In the genomic region with DNA sequence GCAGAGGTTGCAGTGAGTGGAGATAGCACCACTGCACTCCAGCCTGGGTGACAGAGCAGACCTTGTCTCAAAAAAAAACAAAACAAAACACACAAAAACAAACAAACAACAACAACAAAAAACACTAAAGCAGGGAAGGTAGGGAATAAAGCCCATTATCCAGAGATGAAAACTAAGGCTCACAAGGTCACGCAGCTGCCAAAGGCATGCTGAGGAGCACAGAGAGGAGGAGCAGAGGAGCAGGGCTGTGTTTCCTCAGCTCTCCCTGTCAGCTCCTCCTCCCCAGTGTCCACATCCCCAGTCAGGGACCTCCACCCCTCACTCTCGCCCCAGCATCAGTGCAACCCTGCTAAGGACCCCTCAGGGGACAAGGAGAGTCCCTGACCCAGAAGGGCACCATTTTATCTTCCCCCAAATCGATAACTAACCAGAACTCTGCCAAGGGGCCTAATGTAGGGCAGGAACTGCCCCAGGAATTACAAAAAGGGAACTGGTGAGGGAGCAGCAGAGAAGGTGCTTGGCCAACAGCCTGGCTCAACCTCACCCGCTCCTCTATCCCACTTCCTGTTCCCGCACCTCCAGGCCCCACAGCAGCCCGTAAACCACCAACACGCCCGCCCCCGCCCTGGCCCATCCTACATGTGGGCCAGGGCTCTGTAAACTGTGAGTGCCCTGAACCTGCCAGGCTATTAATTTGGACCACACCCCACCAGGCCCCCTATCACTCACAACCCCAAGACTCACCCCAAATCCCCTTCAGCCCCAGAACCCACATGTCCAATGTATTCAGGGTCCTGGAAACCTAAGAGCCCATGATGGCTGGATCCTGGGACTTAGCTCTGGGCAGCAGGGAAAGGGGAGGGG, we compare ENCODE assay signal across 8 cellular contexts. TPM values are rescaled to one million over a fixed set of nuclear protein-coding genes. Genes with fewer than 3 reads are reported as not detected.
DNase-seq lines count a peak whose midpoint lies in the region; ATAC-seq, FAIRE-seq and TF ChIP-seq lines count a peak whose summit lies in the region.

No MANE protein-coding gene starts in this region.

- ATAC-seq in omental fat pad (ENCODE audit: low FRiP score), result peak; percentile 18
- ATAC-seq in CD4-positive, alpha-beta T cell (ENCODE audit: poor library complexity), result no peak

- POLR2A ChIA-PET in CD4-positive, alpha-beta T cell (lab: Charles Lee), result no interaction called here

- DNase-seq in Calu3 (peak; percentile 59), NB4 (ENCODE audit: low read depth) (peak; percentile 96), choroid plexus epithelial cell (ENCODE audit: low read depth) (peak; percentile 40), omental fat pad (ENCODE audit: low spot score) (no peak), GM19239 (ENCODE audit: insufficient read length, low spot score) (no peak)
- DNase-seq in CD4-positive, alpha-beta T cell, result no peak
- no peak for DNase-seq in effector CD8-positive, alpha-beta T cell (lab: John Stamatoyannopoulos, UW)
- no peak for DNase-seq in activated CD4-positive, alpha-beta T cell treated with anti-CD3 and anti-CD28 coated beads, Interleukin-2, amount 50 U/mL, for 4 hours

- peaks cover 85% of the 10 kb centered on the region for H3K4me1 Mint-ChIP-seq in Calu3 (ENCODE audit: low read depth, unreplicated experiment)
- H3K4me1 Mint-ChIP-seq in CD4-positive, alpha-beta T cell (ENCODE audit: low read depth), result peaks cover 3% of the 10 kb centered on the region

- no peaks in the 10 kb centered on the region for H3K9me3 Mint-ChIP-seq in Calu3 (ENCODE audit: low read depth, unreplicated experiment)
- no peaks in the 10 kb centered on the region for H3K9me3 Mint-ChIP-seq in CD4-positive, alpha-beta T cell

- TF ChIP-seq POLR2A in NB4 (IDR thresholded peaks at IDR 0.05; ENCODE audit: extremely low read depth, insufficient read length), result no peak

- CTCF ChIA-PET in Calu3 (lab: Charles Lee), result interaction anchor here (0.6 kb wide), 2 partner anchors 22 to 38 kb away, joined by 3 read pairs; no protein-coding TSS in a partner anchor
- CTCF ChIA-PET in CD4-positive, alpha-beta T cell (lab: Charles Lee), result no interaction called here

- H3K9me3 ChIP-seq in CD4-positive, alpha-beta T cell (ENCODE audit: control insufficient read depth, low read length), result no peaks in the 10 kb centered on the region

- intact Hi-C loops in Calu3 (cut with micrococcal nuclease; ENCODE audit: unreplicated experiment), result no loop called here
- intact Hi-C loops in CD4-positive, alpha-beta T cell (cut with DNase I, micrococcal nuclease), result no loop called here

- no peaks in the 10 kb centered on the region for H3K27me3 Mint-ChIP-seq in Calu3 (ENCODE audit: unreplicated experiment)
- no peaks in the 10 kb centered on the region for H3K27me3 Mint-ChIP-seq in CD4-positive, alpha-beta T cell

- BruUV-seq in Calu3 (replicated peaks; lab: Mats Ljungman, UMichigan), result no TSS peak

- FAIRE-seq in GM19239 (lab: Jason Lieb, UNC), result no peak

- H3K4me3 ChIP-seq in NB4 (ENCODE audit: low read depth, low read length), result peak overlapping the region; percentile 36
- no peak overlapping the region for H3K4me3 ChIP-seq in choroid plexus epithelial cell (ENCODE audit: low read depth, low read length)

- H3K4me3 Mint-ChIP-seq in Calu3 (ENCODE audit: low read depth, unreplicated experiment), result peak overlapping the region; percentile 34
- H3K4me3 Mint-ChIP-seq in CD4-positive, alpha-beta T cell, result no peak overlapping the region

- peaks cover 41% of the 10 kb centered on the region for H3K36me3 Mint-ChIP-seq in Calu3 (ENCODE audit: insufficient read depth, unreplicated experiment)
- no peaks in the 10 kb centered on the region for H3K36me3 Mint-ChIP-seq in CD4-positive, alpha-beta T cell (ENCODE audit: low read depth)

- no peak overlapping the region for H3K27ac ChIP-seq in CD4-positive, alpha-beta T cell (ENCODE audit: low read depth, low read length)

- TF ChIP-seq CTCF in Calu3 (IDR thresholded peaks at IDR 0.05; ENCODE audit: unreplicated experiment) (no peak), NB4 (IDR thresholded peaks at IDR 0.05; ENCODE audit: low read depth, low read length) (no peak), choroid plexus epithelial cell (conservative IDR thresholded peaks at IDR 0.05; ENCODE audit: low read depth, low read length) (no peak), omental fat pad (IDR thresholded peaks at IDR 0.05) (no peak)
- TF ChIP-seq CTCF in CD4-positive, alpha-beta T cell (IDR thresholded peaks at IDR 0.05), result no peak

- H3K27ac Mint-ChIP-seq in Calu3 (ENCODE audit: unreplicated experiment), result peak overlapping the region; percentile 37
- no peak overlapping the region for H3K27ac Mint-ChIP-seq in CD4-positive, alpha-beta T cell

- no peaks in the 10 kb centered on the region for H3K27me3 ChIP-seq in CD4-positive, alpha-beta T cell (ENCODE audit: control insufficient read depth, insufficient read depth, low read length)

RNA-seq across cellular contexts. Expression of gene TEAD3, which starts 9.0 kb away (rescaled TPM):
- total RNA-seq in Calu3 (2022), result 27.3 and 28.3 TPM in 2 replicates
- total RNA-seq in omental fat pad, result 10 to 100 TPM in 3 of 4 donors, 1 to 10 TPM in 1; 8.2 to 16.0 (median 14.2) TPM
- total RNA-seq in CD4-positive, alpha-beta T cell, result under 1 TPM in 1 of 2 experiments, not detected in 1; 0.11 TPM

RNA-seq across cellular contexts. Expression of gene RPL10A, which starts 19.7 kb away (rescaled TPM):
- total RNA-seq in Calu3 (2022) (789 and 828 TPM in 2 replicates), omental fat pad (1,000 to 10,000 TPM; 1,059 to 1,562 (median 1,256) TPM)
- 1,000 to 10,000 TPM; 2,453 to 2,464 TPM for total RNA-seq in CD4-positive, alpha-beta T cell

RNA-seq across cellular contexts. Expression of gene TULP1, which starts 24.8 kb away (rescaled TPM):
- total RNA-seq in Calu3 (2022), result not detected in 2 replicates
- under 1 TPM in 1 of 4 donors, not detected in 3; 0.28 TPM for total RNA-seq in omental fat pad
- total RNA-seq in CD4-positive, alpha-beta T cell, result not detected

RNA-seq across cellular contexts. Expression of gene FANCE, which starts 35.7 kb away (rescaled TPM):
- total RNA-seq in Calu3 (2022), result 10.4 and 10.9 TPM in 2 replicates
- total RNA-seq in omental fat pad, result 1 to 10 TPM; 1.9 to 9.6 (median 5.4) TPM
- 1 to 10 TPM; 1.6 to 1.7 TPM for total RNA-seq in CD4-positive, alpha-beta T cell

Comparison
In these comparisons a context has a peak if more than half of its experiments do, and no peak if none do; other contexts are left out.
1. DNase-seq: peak in Calu3 (single experiment), NB4 (single experiment) and choroid plexus epithelial cell (single experiment); none in omental fat pad (single experiment), GM19239 (single experiment), CD4-positive, alpha-beta T cell (0 of 10), effector CD8-positive, alpha-beta T cell (single experiment) and activated CD4-positive, alpha-beta T cell treated with anti-CD3 and anti-CD28 coated beads, Interleukin-2, amount 50 U/mL, for 4 hours (0 of 2).
2. RNA of gene TEAD3, which starts 9.0 kb away (total RNA-seq): 27.3 to 28.3 TPM in Calu3 and 8.2 to 16.0 TPM in omental fat pad; 0.11 TPM in CD4-positive, alpha-beta T cell; every median in the first group is over 4 times any median in the second.